20 cellular contexts compared by ENCODE assay signal in genomic region chr1:54118704-54119103, GRCh38. TPM values are rescaled to one million over a fixed set of nuclear protein-coding genes. Genes with fewer than 3 reads are reported as not detected.
DNase-seq lines count a peak whose midpoint lies in the region; ATAC-seq, FAIRE-seq and TF ChIP-seq lines count a peak whose summit lies in the region.
"Had no signal": no experiment of that assay in that cellular context is flagged by ENCODE, and none has a peak within 500 bp of the region (broad histone marks: within the 10 kb centered on the region; RNA-seq: fewer than 3 reads in every experiment).

No MANE protein-coding gene starts in this region.

- no peak overlapping the region; the same call in 1 of the 2 replicates for H3K56ac ChIP-seq in IMR-90 (ENCODE audit: extremely low read depth, insufficient read depth, low read length)

- peak overlapping the region; percentile 69 for H4K91ac ChIP-seq in IMR-90 (ENCODE audit: insufficient read depth, low read depth, low read length)

- ATAC-seq in IMR-90 (ENCODE audit: low read depth) (peak; percentile 69), K562 (no peak), gastrocnemius medialis (no peak)
- ATAC-seq: activated naive CD8-positive, alpha-beta T cell treated with anti-CD3 and anti-CD28 coated beads, Interleukin-2, amount 50 U/mL, for 24 hours; HCT116; left ventricle myocardium superior; WTC11 had no signal

- H3K79me2 ChIP-seq in K562 (ENCODE audit: control insufficient read depth, insufficient read depth, low read length), result no peaks in the 10 kb centered on the region
- H3K79me2 ChIP-seq in neural progenitor cell (ENCODE audit: low read depth), result no peaks in the 10 kb centered on the region

- peak overlapping the region; percentile 72; the same call in 2 of the 3 replicates for H2BK15ac ChIP-seq in IMR-90 (ENCODE audit: low read depth, low read length)

- peak overlapping the region; percentile 69 for H3K23ac ChIP-seq in IMR-90 (ENCODE audit: low read depth, low read length)

- H3K9ac ChIP-seq in IMR-90 (ENCODE audit: low read depth, low read length), result no peak overlapping the region
- no peak overlapping the region; a peak in 1 of 4 replicates for H3K9ac ChIP-seq in K562 (ENCODE audit: insufficient read depth in 1 of 2, low read depth in 2 of 2, low read length in 2 of 2)
- no peak overlapping the region for H3K9ac ChIP-seq in neural progenitor cell

- 0% methylated on average over 1 of the region's 8 CpGs; no CpG with 5 or more reads in 1 of the 2 experiments for WGBS in IMR-90 (ENCODE audit: extremely low coverage in 2 of 2, insufficient read length in 1 of 2), 2 experiments
- 19% methylated on average over 8 of the region's 8 CpGs for WGBS in K562 (ENCODE audit: insufficient coverage, low coverage, missing lambda C conversion rate)

- peaks cover 13% of the 10 kb centered on the region for H3K4me1 ChIP-seq in IMR-90 (ENCODE audit: control insufficient read depth, insufficient read depth, low read length)
- peaks cover 7 to 21% of the 10 kb centered on the region in 2 experiments; a peak in 4 of 5 replicates for H3K4me1 ChIP-seq in K562 (replicated peaks in 1 of 2; ENCODE audit: control insufficient read depth in 2 of 2, insufficient read depth in 2 of 2, low read length in 2 of 2)
- H3K4me1 ChIP-seq in gastrocnemius medialis, result peaks cover 14 to 19% of the 10 kb centered on the region in 2 donors
- peaks cover 6% of the 10 kb centered on the region for H3K4me1 ChIP-seq in neural progenitor cell

- H4K8ac ChIP-seq in IMR-90 (ENCODE audit: low read depth in 2 of 2, low read length in 2 of 2), result peak overlapping the region in 1 of 2 experiments; percentile 48; a peak in 1 of 4 replicates

- peak overlapping the region; percentile 89 for H2AFZ ChIP-seq in IMR-90 (replicated peaks; ENCODE audit: low read length, poor library complexity)
- no peak overlapping the region for H2AFZ ChIP-seq in K562 (ENCODE audit: low read depth, low read length)
- no peak overlapping the region for H2AFZ ChIP-seq in neural progenitor cell (replicated peaks)

- DNase-seq in AG04450 (ENCODE audit: low read depth, low spot score) (no peak), IMR-90 (peak; percentile 90), K562 (ENCODE audit: extremely low read depth in 1 of 4, low spot score in 3 of 4) (no peak), kidney tubule cell (ENCODE audit: low spot score) (peak; percentile 95), NCI-H510A treated with DMSO at 0.1 percent for 48 hours (lab: John Stamatoyannopoulos, UW) (no peak), gastrocnemius medialis (no peak), OCI-M2 (lab: John Stamatoyannopoulos, UW; ENCODE audit: unreplicated experiment) (no peak), neural progenitor cell (ENCODE audit: low spot score) (no peak)
- DNase-seq: activated naive CD8-positive, alpha-beta T cell treated with anti-CD3 and anti-CD28 coated beads, Interleukin-2, amount 50 U/mL, for 24 hours; activated T-cell treated with anti-CD3 and anti-CD28 coated beads for 4 hours; DMS79; effector CD8-positive, alpha-beta T cell; left ventricle myocardium superior; NCI-H1105 treated with DMSO at 0.1 percent for 48 hours; NCI-H524 treated with DMSO at 0.1 percent for 48 hours; stimulated activated CD4-positive, alpha-beta T cell treated with anti-CD3 and anti-CD28 coated beads, Interleukin-12 subunit alpha, Interleukin-12 subunit beta, amount 100 ng/mL, for 4 hours had no signal

- peak overlapping the region; percentile 93 for H2BK120ac ChIP-seq in IMR-90 (ENCODE audit: low read depth, low read length)

- H3K18ac ChIP-seq in IMR-90 (ENCODE audit: low read depth, low read length), result no peak overlapping the region

- peak overlapping the region; percentile 74 for H2AK9ac ChIP-seq in IMR-90 (replicated peaks; ENCODE audit: low read depth, low read length, poor library complexity)

- H4K5ac ChIP-seq in IMR-90 (ENCODE audit: low read depth, low read length), result no peak overlapping the region

- H3K27ac Mint-ChIP-seq in neural progenitor cell, result no peak overlapping the region
- H3K27ac Mint-ChIP-seq: activated naive CD8-positive, alpha-beta T cell treated with anti-CD3 and anti-CD28 coated beads, Interleukin-2, amount 50 U/mL, for 24 hours; B cell; nephron; WTC11 had no signal

- H3K9me3 ChIP-seq in AG04450 (ENCODE audit: control insufficient read depth, insufficient read depth, low read length) (no peaks in the 10 kb centered on the region; the same call in 1 of the 2 replicates), IMR-90 (ENCODE audit: control insufficient read depth, insufficient read depth, low read length) (no peaks in the 10 kb centered on the region), K562 (replicated peaks; ENCODE audit: control insufficient read depth, insufficient read depth, low read depth, low read length) (0 out of 2 replicates have a peak, but pooled peaks cover 3% of the 10 kb centered on the region), gastrocnemius medialis (no peaks in the 10 kb centered on the region), neural progenitor cell (ENCODE audit: low read depth) (no peaks in the 10 kb centered on the region)

- no TSS peak for BruUV-seq in IMR-90 (replicated peaks; lab: Mats Ljungman, UMichigan)
- no TSS peak for BruUV-seq in K562 (replicated peaks; lab: Mats Ljungman, UMichigan)

- H3K4me3 ChIP-seq in AG04450 (ENCODE audit: low read depth, low read length), result no peak overlapping the region
- no peak overlapping the region for H3K4me3 ChIP-seq in IMR-90 (ENCODE audit: insufficient read depth, low read depth, low read length)
- no peak overlapping the region for H3K4me3 ChIP-seq in K562
- no peak overlapping the region for H3K4me3 ChIP-seq in gastrocnemius medialis
- no peak overlapping the region for H3K4me3 ChIP-seq in neural progenitor cell

- peaks cover 0 to 6% of the 10 kb centered on the region in 2 experiments; a peak in 1 of 4 replicates for H3K79me1 ChIP-seq in IMR-90 (ENCODE audit: low read depth in 1 of 2, low read length in 2 of 2)

- intact Hi-C loops in IMR-90 (cut with micrococcal nuclease) (no loop called here), K562 (cut with micrococcal nuclease) (no loop called here), gastrocnemius medialis (cut with DNase I; ENCODE audit: low total_unique reads) (no loop called here)

- no peak overlapping the region for H3K4me3 Mint-ChIP-seq in neural progenitor cell
- H3K4me3 Mint-ChIP-seq: activated naive CD8-positive, alpha-beta T cell treated with anti-CD3 and anti-CD28 coated beads, Interleukin-2, amount 50 U/mL, for 24 hours; B cell; nephron; WTC11 had no signal

- CTCF ChIA-PET in AG04450 (lab: Charles Lee), result interaction anchor here (0.8 to 2.0 kb wide), 3 partner anchors 8 to 371 kb away, joined by 3 to 13 read pairs (median 4); no protein-coding TSS in a partner anchor
- CTCF ChIA-PET in IMR-90 (lab: Yijun Ruan, JAX), result interaction anchor here (0.7 to 1.4 kb wide), 3 partner anchors 54 to 371 kb away, joined by 3 to 5 read pairs (median 3); no protein-coding TSS in a partner anchor
- CTCF ChIA-PET in K562 (lab: Yijun Ruan, JAX; ENCODE audit: low intra/inter-chr PET ratio), result interaction anchor here (0.5 kb wide), 1 partner anchor 545 kb away, joined by 3 read pairs; no protein-coding TSS in a partner anchor

- no peaks in the 10 kb centered on the region for H3K36me3 Mint-ChIP-seq in neural progenitor cell
- H3K36me3 Mint-ChIP-seq: WTC11 had no signal

- H3K4me1 Mint-ChIP-seq in neural progenitor cell, result peaks cover 18% of the 10 kb centered on the region

- H3K9me3 Mint-ChIP-seq in neural progenitor cell, result no peaks in the 10 kb centered on the region
- H3K9me3 Mint-ChIP-seq: activated naive CD8-positive, alpha-beta T cell treated with anti-CD3 and anti-CD28 coated beads, Interleukin-2, amount 50 U/mL, for 24 hours; nephron; WTC11 had no signal

- H3K4me2 ChIP-seq in IMR-90 (ENCODE audit: low read depth, low read length), result no peak overlapping the region; the same call in 1 of the 2 replicates
- H3K4me2 ChIP-seq in K562 (ENCODE audit: insufficient read depth, low read length), result no peak overlapping the region
- H3K4me2 ChIP-seq in neural progenitor cell, result no peak overlapping the region

- no peak for TF ChIP-seq CTCF in AG04450 (IDR thresholded peaks at IDR 0.05; ENCODE audit: low read depth, low read length)
- TF ChIP-seq CTCF in IMR-90 (conservative IDR thresholded peaks at IDR 0.05; ENCODE audit: low read depth, low read length), result no peak
- no peak for TF ChIP-seq CTCF in K562 (IDR thresholded peaks at IDR 0.05 in 2 of 3, conservative IDR thresholded peaks at IDR 0.05 in 1 of 3; ENCODE audit: insufficient read depth in 2 of 3, low read depth in 1 of 3, low read length in 3 of 3)
- no peak for TF ChIP-seq CTCF in gastrocnemius medialis (IDR thresholded peaks at IDR 0.05 in 4 of 5, conservative IDR thresholded peaks at IDR 0.05 in 1 of 5)
- TF ChIP-seq CTCF in neural progenitor cell (IDR thresholded peaks at IDR 0.05), result no peak

- TF ChIP-seq EP300 in K562 (IDR thresholded peaks at IDR 0.05; ENCODE audit: low read length), result no peak

- TF ChIP-seq RAD21 in IMR-90 (IDR thresholded peaks at IDR 0.05; ENCODE audit: low read length) (no peak), K562 (CRISPR knock-in tag; conservative IDR thresholded peaks at IDR 0.05 in 1 of 2, IDR thresholded peaks at IDR 0.05 in 1 of 2) (no peak)

- peak; percentile 46 for FAIRE-seq in K562 (lab: Jason Lieb, UNC)

- in situ Hi-C loops in IMR-90 (cut with MboI; ENCODE audit: low sequenced_read_pairs), result no loop called here
- in situ Hi-C loops in K562 (cut with MboI), result no loop called here
- in situ Hi-C loops in gastrocnemius medialis (cut with MboI; ENCODE audit: low sequenced_read_pairs in 4 of 4), result loop anchor here in 1 of 4 donors (25.0 kb wide), 1 partner anchor 694 kb away; the partner anchor contains the start of gene TTC22

- dilution Hi-C loops in IMR-90 (cut with HindIII; ENCODE audit: low sequenced_read_pairs, unreplicated experiment), result no loop called here

- H3K27me3 ChIP-seq in AG04450 (ENCODE audit: control insufficient read depth, insufficient read depth, low read length) (peaks cover 6% of the 10 kb centered on the region), IMR-90 (ENCODE audit: control insufficient read depth, insufficient read depth, low read length) (no peaks in the 10 kb centered on the region; the same call in 1 of the 2 replicates), K562 (ENCODE audit: control insufficient read depth in 2 of 2, insufficient read depth in 2 of 2, low read length in 2 of 2) (peaks cover 3 to 23% of the 10 kb centered on the region in 2 experiments; a peak in 3 of 5 replicates), gastrocnemius medialis (no peaks in the 10 kb centered on the region), neural progenitor cell (peaks cover 21% of the 10 kb centered on the region)

- H2BK5ac ChIP-seq in IMR-90 (ENCODE audit: low read depth, low read length, poor library complexity, severe bottlenecking), result peak overlapping the region; percentile 40

- peak overlapping the region; percentile 88 for H3K4ac ChIP-seq in IMR-90 (ENCODE audit: low read depth, low read length)

- H4K20me1 ChIP-seq in IMR-90 (ENCODE audit: insufficient read depth, low read length) (no peaks in the 10 kb centered on the region), K562 (replicated peaks; ENCODE audit: control insufficient read depth, insufficient read depth, low read length) (no peaks in the 10 kb centered on the region), neural progenitor cell (ENCODE audit: low read depth) (no peaks in the 10 kb centered on the region)

- H2AK5ac ChIP-seq in IMR-90 (ENCODE audit: low read depth, low read length), result peak overlapping the region; percentile 75; the same call in 1 of the 2 replicates

- peaks cover 33% of the 10 kb centered on the region for H3K9me1 ChIP-seq in IMR-90 (ENCODE audit: insufficient read depth, low read length)
- no peaks in the 10 kb centered on the region for H3K9me1 ChIP-seq in K562 (ENCODE audit: control insufficient read depth, insufficient read depth, low read length)

- H3K27me3 Mint-ChIP-seq in neural progenitor cell (ENCODE audit: insufficient read depth, low read depth), result peaks cover 6% of the 10 kb centered on the region

- POLR2A ChIA-PET in AG04450 (lab: Yijun Ruan, JAX), result interaction anchor here (0.5 to 1.0 kb wide), 2 partner anchors 81 to 233 kb away, joined by 4 to 13 read pairs; partner anchors contain the start of genes CYB5RL and MRPL37
- POLR2A ChIA-PET in IMR-90 (lab: Charles Lee; ENCODE audit: unreplicated experiment), result no interaction called here
- POLR2A ChIA-PET in K562 (lab: Yijun Ruan, JAX), result interaction anchor here (0.6 to 0.8 kb wide), 5 partner anchors 12 to 422 kb away, joined by 3 to 5 read pairs (median 4); no protein-coding TSS in a partner anchor

- TF ChIP-seq POLR2A in IMR-90 (IDR thresholded peaks at IDR 0.05; ENCODE audit: low read depth, low read length), result no peak; the same call in 1 of the 2 replicates
- no peak for TF ChIP-seq POLR2A in K562 (conservative IDR thresholded peaks at IDR 0.05)
- TF ChIP-seq POLR2A in gastrocnemius medialis (IDR thresholded peaks at IDR 0.05), result no peak

- H3F3A ChIP-seq in neural progenitor cell (ENCODE audit: low read depth), result peaks cover 1% of the 10 kb centered on the region

- H3K36me3 ChIP-seq in IMR-90 (ENCODE audit: control insufficient read depth, insufficient read depth, low read length) (no peaks in the 10 kb centered on the region), K562 (ENCODE audit: control insufficient read depth, insufficient read depth, low read length) (no peaks in the 10 kb centered on the region; the same call in 2 of the 3 replicates), gastrocnemius medialis (no peaks in the 10 kb centered on the region), neural progenitor cell (no peaks in the 10 kb centered on the region)

- peak overlapping the region; percentile 47 for H3K27ac ChIP-seq in AG04450 (ENCODE audit: low read depth, low read length)
- no peak overlapping the region; the same call in 1 of the 2 replicates for H3K27ac ChIP-seq in IMR-90 (ENCODE audit: insufficient read depth, low read length)
- H3K27ac ChIP-seq in K562 (ENCODE audit: extremely low read depth, low read depth, low read length), result no peak overlapping the region
- no peak overlapping the region for H3K27ac ChIP-seq in gastrocnemius medialis
- no peak overlapping the region for H3K27ac ChIP-seq in neural progenitor cell

- H3K14ac ChIP-seq in IMR-90 (replicated peaks; ENCODE audit: low read depth, low read length), result peak overlapping the region; percentile 83

- peak overlapping the region; percentile 70; the same call in 1 of the 2 replicates for H2BK20ac ChIP-seq in IMR-90 (ENCODE audit: low read depth, low read length)

RNA-seq across cellular contexts. Expression of gene CDCP2, which starts 34.1 kb away (rescaled TPM):
- polyA plus RNA-seq in AG04450 (2011; rRNA removed) (not detected in 2 replicates), IMR-90 (2012; rRNA removed) (not detected in 2 replicates), K562 (2011; rRNA removed) (not detected in 2 replicates), K562 (2014; fragmentation: Illumina TruSeq; extraction: Trizol) (not detected in 2 replicates), K562 (2014; fragmentation: Nextera tagmentation; extraction: Ambion mirVana) (not detected), K562 (2014; rRNA removed) (0.05 TPM in 1 of 2 replicates, not detected in the other)
- polyA minus RNA-seq in AG04450 (2011; rRNA and poly(A)+ RNA removed), result not detected in 2 replicates
- total RNA-seq in IMR-90 (2012; rRNA removed) (not detected in 2 replicates), K562 (2014; rRNA removed) (not detected in 2 replicates), K562 (2014; rRNA removed; fragmentation: Illumina TruSeq; extraction: Trizol) (0.06 TPM in 1 of 2 replicates, not detected in the other), K562 (2015; rRNA removed; fragmentation: Illumina TruSeq; extraction: Trizol) (not detected in 2 replicates), K562 (2021) (not detected in 2 replicates), gastrocnemius medialis (not detected), neural progenitor cell (ENCODE audit: low replicate concordance) (0.15 TPM in 1 of 2 replicates, not detected in the other)
- polyA plus RNA-seq in IMR-90 (2012; cell fraction: cytosol; rRNA removed), result not detected in 2 replicates
- polyA plus RNA-seq in IMR-90 (2012; cell fraction: nucleus; rRNA removed; ENCODE audit: low replicate concordance), result not detected in 2 replicates
- total RNA-seq in K562 (2011; cell fraction: chromatin; rRNA removed; ENCODE audit: low replicate concordance), result 0.14 and 0.21 TPM in 2 replicates
- not detected in 2 replicates for total RNA-seq in K562 (2011; cell fraction: nucleolus; rRNA removed)
- total RNA-seq in K562 (2011; cell fraction: nucleoplasm; rRNA removed), result 0.22 TPM in 1 of 2 replicates, not detected in the other
- polyA plus RNA-seq in K562 (2011; cell fraction: cytosol; rRNA removed), result 0.03 TPM in 1 of 2 replicates, not detected in the other
- polyA plus RNA-seq in K562 (2011; cell fraction: nucleus; rRNA removed), result not detected in 2 replicates
- not detected in 2 replicates for polyA plus RNA-seq in K562 (2012)
- 0.09 TPM in 1 of 2 replicates, not detected in the other for polyA minus RNA-seq in K562 (2011; rRNA and poly(A)+ RNA removed)
- polyA minus RNA-seq in K562 (2011; cell fraction: cytosol; rRNA and poly(A)+ RNA removed), result not detected in 2 replicates
- polyA minus RNA-seq in K562 (2011; cell fraction: nucleus; rRNA and poly(A)+ RNA removed), result not detected in 2 replicates
- total RNA-seq: B cell, left ventricle myocardium superior, WTC11 had no signal

Comparison
In these comparisons a context has a peak if more than half of its experiments do, and no peak if none do; other contexts are left out.
1. DNase-seq: peak in IMR-90 (single experiment) and kidney tubule cell (single experiment); none in AG04450 (single experiment), K562 (0 of 4), NCI-H510A treated with DMSO at 0.1 percent for 48 hours (single experiment), gastrocnemius medialis (0 of 2), OCI-M2 (single experiment) and neural progenitor cell (single experiment).